Comparison of ENCODE assay signal across 18 cellular contexts in the genomic region with DNA sequence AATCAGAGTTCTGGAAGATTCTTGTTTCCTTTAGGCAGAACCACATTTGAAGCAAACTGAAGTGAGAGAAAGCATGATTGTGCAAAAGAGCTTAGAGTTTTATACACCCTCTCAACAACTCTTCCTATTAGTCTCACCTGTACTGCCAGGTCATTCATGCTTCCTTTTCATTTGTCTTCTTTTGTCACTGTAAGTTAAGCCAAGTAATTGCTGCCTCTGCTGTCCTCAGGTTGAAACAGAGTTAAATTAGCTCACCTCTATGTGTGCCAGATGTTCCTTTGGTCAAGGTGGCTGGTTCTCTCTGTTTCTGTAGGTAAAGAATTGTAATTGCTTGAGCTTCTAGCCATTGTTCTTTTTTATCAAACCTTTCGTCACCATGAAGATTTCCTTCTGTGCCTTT. TPM values are rescaled to one million over a fixed set of nuclear protein-coding genes. Genes with fewer than 3 reads are reported as not detected.
DNase-seq lines count a peak whose midpoint lies in the region; ATAC-seq and TF ChIP-seq lines count a peak whose summit lies in the region.
"Had no signal": no experiment of that assay in that cellular context is flagged by ENCODE, and none has a peak within 500 bp of the region (broad histone marks: within the 10 kb centered on the region; RNA-seq: fewer than 3 reads in every experiment).

No MANE protein-coding gene starts in this region.

- H3K4me3 Mint-ChIP-seq in WTC11: no peak overlapping the region
- H3K4me3 Mint-ChIP-seq: HFFc6 had no signal

- peaks cover 52% of the 10 kb centered on the region for H3K4me1 Mint-ChIP-seq in WTC11

- ATAC-seq in WTC11 (peak; percentile 50), esophagus mucosa (peak; percentile 50), GM18511 (IDR thresholded peaks at IDR 0.05; ENCODE audit: unreplicated experiment) (no peak), GM18517 (IDR thresholded peaks at IDR 0.05; ENCODE audit: unreplicated experiment) (no peak)
- ATAC-seq: HepG2 had no signal

- no peaks in the 10 kb centered on the region for H3K36me3 Mint-ChIP-seq in WTC11

- POLR2A ChIA-PET in WTC11 (lab: Charles Lee): no interaction called here

- DNase-seq in NCI-H1417 (lab: John Stamatoyannopoulos, UW): peak in 2 of 3 experiments; percentile 15 to 65
- DNase-seq in NCI-H1417 treated with DMSO at 0.1 percent for 48 hours (lab: John Stamatoyannopoulos, UW): no peak
- peak; percentile 15 for DNase-seq in COR-L47 (lab: John Stamatoyannopoulos, UW)
- DNase-seq in WTC11 (ENCODE audit: low spot score): no peak
- no peak for DNase-seq in GM19240 (ENCODE audit: insufficient read length, low spot score)
- DNase-seq: 8988T, AML-193, Calu3, DMS 273 treated with DMSO at 0.1 percent for 48 hours, DND-41, GDM1, GOT3, HCEC 1CT, HFFc6 had no signal

- no peak for TF ChIP-seq CTCF in WTC11 (IDR thresholded peaks at IDR 0.05)

- H3K9me3 Mint-ChIP-seq in WTC11: peaks cover 13% of the 10 kb centered on the region

- H3K27me3 Mint-ChIP-seq in WTC11 (ENCODE audit: low read depth): no peaks in the 10 kb centered on the region

- peak overlapping the region; percentile 73; the same call in 1 of the 2 replicates for H3K27ac Mint-ChIP-seq in WTC11
- H3K27ac Mint-ChIP-seq: HFFc6 had no signal

- CTCF ChIA-PET in WTC11 (lab: Charles Lee): no interaction called here

TF ChIP-seq in WTC11, 78 proteins besides CTCF, POLR2A, EP300 and RAD21:
- TF ChIP-seq OVOL2 (CRISPR knock-in tag; IDR thresholded peaks at IDR 0.05; ENCODE audit: borderline replicate concordance): no peak
- TF ChIP-seq, protein P1, sequence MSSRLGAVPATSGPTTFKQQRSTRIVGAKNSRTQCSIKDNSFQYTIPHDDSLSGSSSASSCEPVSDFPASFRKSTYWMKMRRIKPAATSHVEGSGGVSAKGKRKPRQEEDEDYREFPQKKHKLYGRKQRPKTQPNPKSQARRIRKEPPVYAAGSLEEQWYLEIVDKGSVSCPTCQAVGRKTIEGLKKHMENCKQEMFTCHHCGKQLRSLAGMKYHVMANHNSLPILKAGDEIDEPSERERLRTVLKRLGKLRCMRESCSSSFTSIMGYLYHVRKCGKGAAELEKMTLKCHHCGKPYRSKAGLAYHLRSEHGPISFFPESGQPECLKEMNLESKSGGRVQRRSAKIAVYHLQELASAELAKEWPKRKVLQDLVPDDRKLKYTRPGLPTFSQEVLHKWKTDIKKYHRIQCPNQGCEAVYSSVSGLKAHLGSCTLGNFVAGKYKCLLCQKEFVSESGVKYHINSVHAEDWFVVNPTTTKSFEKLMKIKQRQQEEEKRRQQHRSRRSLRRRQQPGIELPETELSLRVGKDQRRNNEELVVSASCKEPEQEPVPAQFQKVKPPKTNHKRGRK (CRISPR knock-in tag; IDR thresholded peaks at IDR 0.05; ENCODE audit: borderline replicate concordance): no peak
- TF ChIP-seq ZBTB21 (CRISPR knock-in tag; IDR thresholded peaks at IDR 0.05; ENCODE audit: borderline replicate concordance): no peak
- no peak for TF ChIP-seq PREB (CRISPR knock-in tag; IDR thresholded peaks at IDR 0.05; ENCODE audit: borderline replicate concordance)
- no peak for TF ChIP-seq FOXJ3 (CRISPR knock-in tag; IDR thresholded peaks at IDR 0.05; ENCODE audit: borderline replicate concordance)
- no peak for TF ChIP-seq ZNF532 (CRISPR knock-in tag; IDR thresholded peaks at IDR 0.05; ENCODE audit: borderline replicate concordance)
- no peak for TF ChIP-seq USF1 (CRISPR knock-in tag; IDR thresholded peaks at IDR 0.05)
- TF ChIP-seq MLX (CRISPR knock-in tag; IDR thresholded peaks at IDR 0.05): no peak
- no peak for TF ChIP-seq SP1 (CRISPR knock-in tag; conservative IDR thresholded peaks at IDR 0.05)
- TF ChIP-seq, protein P2, sequence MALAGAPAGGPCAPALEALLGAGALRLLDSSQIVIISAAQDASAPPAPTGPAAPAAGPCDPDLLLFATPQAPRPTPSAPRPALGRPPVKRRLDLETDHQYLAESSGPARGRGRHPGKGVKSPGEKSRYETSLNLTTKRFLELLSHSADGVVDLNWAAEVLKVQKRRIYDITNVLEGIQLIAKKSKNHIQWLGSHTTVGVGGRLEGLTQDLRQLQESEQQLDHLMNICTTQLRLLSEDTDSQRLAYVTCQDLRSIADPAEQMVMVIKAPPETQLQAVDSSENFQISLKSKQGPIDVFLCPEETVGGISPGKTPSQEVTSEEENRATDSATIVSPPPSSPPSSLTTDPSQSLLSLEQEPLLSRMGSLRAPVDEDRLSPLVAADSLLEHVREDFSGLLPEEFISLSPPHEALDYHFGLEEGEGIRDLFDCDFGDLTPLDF (CRISPR knock-in tag; IDR thresholded peaks at IDR 0.05): no peak
- TF ChIP-seq NR2C2 (CRISPR knock-in tag; IDR thresholded peaks at IDR 0.05): no peak
- TF ChIP-seq CBFB (CRISPR knock-in tag; IDR thresholded peaks at IDR 0.05; ENCODE audit: low read depth): no peak
- TF ChIP-seq CREM (CRISPR knock-in tag; IDR thresholded peaks at IDR 0.05): no peak

RNA-seq across cellular contexts. Expression of gene HPGD, which starts 41.1 kb away (rescaled TPM):
- total RNA-seq in WTC11 (2021) (0.55 to 3.6 TPM (median 0.94 TPM) in 3 replicates), esophagus mucosa (50.5 TPM)
- total RNA-seq: HFFc6 had no signal

Comparison
In these comparisons a context has a peak if more than half of its experiments do, and no peak if none do; other contexts are left out.
1. DNase-seq: peak in NCI-H1417 (2 of 3) and COR-L47 (single experiment); none in NCI-H1417 treated with DMSO at 0.1 percent for 48 hours (single experiment), WTC11 (single experiment) and GM19240 (single experiment).
2. ATAC-seq: peak in WTC11 (single experiment) and esophagus mucosa (single experiment); none in GM18511 (single experiment) and GM18517 (single experiment).
3. RNA of gene HPGD, which starts 41.1 kb away (total RNA-seq): 50.5 TPM in esophagus mucosa (single experiment); 0.55 to 3.6 TPM in WTC11; every median in the first group is over 10 times any median in the second.